Comparison of ENCODE assay signal across 11 cellular contexts in the genomic region with DNA sequence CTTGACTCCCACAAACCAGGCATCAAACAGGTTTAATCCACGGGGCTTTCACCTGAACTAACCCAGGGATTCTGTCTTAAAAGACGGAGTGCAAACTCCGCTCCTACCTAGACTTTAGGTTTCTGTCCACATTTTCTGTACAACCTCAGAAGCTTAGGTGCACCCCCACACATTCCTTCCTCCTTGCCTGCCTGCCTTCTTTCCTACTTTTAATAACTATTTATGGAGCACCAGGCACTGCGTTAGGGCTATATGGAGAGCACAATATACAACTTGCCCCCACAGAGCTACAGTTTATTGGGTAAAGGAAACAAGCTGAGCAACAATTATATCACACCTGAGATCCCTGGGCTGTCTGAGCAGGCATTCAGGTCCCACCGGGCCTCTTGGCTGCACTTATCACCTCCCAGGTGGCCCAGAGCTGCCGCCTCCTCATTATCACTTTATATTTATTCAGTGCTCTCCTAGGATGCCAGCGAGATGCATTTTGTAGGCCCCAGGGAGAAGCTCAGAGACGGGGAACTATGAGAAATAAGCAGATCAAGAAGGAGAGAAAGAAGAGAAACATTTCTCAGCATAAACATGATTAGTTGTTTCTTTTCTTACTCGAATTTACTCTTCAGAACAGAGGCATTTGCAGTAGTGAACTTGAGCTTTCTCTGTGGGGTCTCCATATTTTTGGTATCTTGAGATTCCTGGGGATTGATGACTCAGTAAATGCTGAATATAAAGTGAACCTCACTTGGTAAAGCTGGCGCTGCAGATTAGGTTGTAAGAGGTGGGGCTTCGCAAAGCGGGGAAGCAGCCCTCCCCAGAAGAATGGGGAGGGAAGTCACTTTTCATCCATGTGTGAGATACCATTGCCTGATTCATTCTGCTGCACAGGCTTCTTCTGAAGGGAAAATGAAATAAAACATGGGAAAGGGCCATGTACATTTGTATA.
DNase-seq lines count a peak whose midpoint lies in the region; TF ChIP-seq lines count a peak whose summit lies in the region.
"Had no signal": no experiment of that assay in that cellular context is flagged by ENCODE, and none has a peak within 500 bp of the region (broad histone marks: within the 10 kb centered on the region; RNA-seq: fewer than 3 reads in every experiment).

No MANE protein-coding gene starts in this region.

- H3K36me3 ChIP-seq in HUES64 (ENCODE audit: insufficient read depth, low read length) (no peaks in the 10 kb centered on the region), NT2/D1 (ENCODE audit: insufficient read depth, insufficient read length, low read length) (no peaks in the 10 kb centered on the region), neural cell (ENCODE audit: insufficient read depth, low read length) (no peaks in the 10 kb centered on the region)
- H3K36me3 ChIP-seq: WERI-Rb-1 had no signal

- H3K27ac ChIP-seq in HUES64 (ENCODE audit: low read depth, low read length) (peak overlapping the region; percentile 7; the same call in 1 of the 2 replicates), neural cell (ENCODE audit: low read length) (peak overlapping the region; percentile 26)
- H3K27ac ChIP-seq: foreskin keratinocyte, WERI-Rb-1 had no signal

- no peaks in the 10 kb centered on the region for H3K36me3 Mint-ChIP-seq in activated T-helper 2 cell treated with anti-CD3 and anti-CD28 coated beads, Interferon-gamma antibody, Interleukin-2, Interleukin-4, amounts not matched to agents 10 μg/mL and 5 μg/mL and 100 μg/mL, durations not matched to agents 14 hours and 24 hours and 36 hours (ENCODE audit: low read depth)
- H3K36me3 Mint-ChIP-seq: naive B cell had no signal

- intact Hi-C loops in lower leg skin (cut with DNase I; ENCODE audit: low total_unique reads) = loop anchor here (2.0 to 10.0 kb wide), 2 partner anchors 186 to 380 kb away; no protein-coding TSS in a partner anchor
- intact Hi-C loops in activated T-helper 2 cell treated with anti-CD3 and anti-CD28 coated beads, Interferon-gamma antibody, Interleukin-2, Interleukin-4, amounts not matched to agents 10 μg/mL and 5 μg/mL and 100 μg/mL, durations not matched to agents 14 hours and 24 hours and 36 hours (cut with micrococcal nuclease) = loop anchor here (1.0 to 10.0 kb wide), 4 partner anchors 30 to 377 kb away; no protein-coding TSS in a partner anchor

- H3K4me1 ChIP-seq in HUES64 (ENCODE audit: insufficient read depth, low read length) = peaks cover 29% of the 10 kb centered on the region
- H3K4me1 ChIP-seq in NT2/D1 (ENCODE audit: insufficient read depth, insufficient read length) = peaks cover 7% of the 10 kb centered on the region

- H3K9ac ChIP-seq in HUES64 (ENCODE audit: low read depth, low read length) (no peak overlapping the region), NT2/D1 (ENCODE audit: insufficient read length, low read depth) (peak overlapping the region; percentile 5), neural cell (ENCODE audit: low read length) (no peak overlapping the region)

- H2AFZ ChIP-seq in neural cell (ENCODE audit: low read depth, low read length) = no peak overlapping the region

- H3K9me3 ChIP-seq in HUES64 (ENCODE audit: insufficient read depth, low read depth, low read length) = no peaks in the 10 kb centered on the region
- no peaks in the 10 kb centered on the region for H3K9me3 ChIP-seq in NT2/D1 (ENCODE audit: insufficient read depth, low read length)
- H3K9me3 ChIP-seq in neural cell (ENCODE audit: low read length) = no peaks in the 10 kb centered on the region

- no peak for DNase-seq in NT2/D1 (ENCODE audit: low read depth, low spot score)
- DNase-seq in choroid plexus epithelial cell (ENCODE audit: low read depth) = peak; percentile 73
- DNase-seq in NCI-H187 treated with DMSO at 0.1 percent for 48 hours (lab: John Stamatoyannopoulos, UW) = no peak
- DNase-seq in lower leg skin (ENCODE audit: low spot score in 2 of 2) = no peak
- DNase-seq in anterior cingulate cortex (lab: John Stamatoyannopoulos, UW) = no peak
- DNase-seq in activated T-helper 2 cell treated with anti-CD3 and anti-CD28 coated beads, Interferon-gamma antibody, Interleukin-2, Interleukin-4, amounts not matched to agents 10 μg/mL and 5 μg/mL and 100 μg/mL, durations not matched to agents 14 hours and 24 hours and 36 hours (ENCODE audit: low spot score) = no peak
- DNase-seq: naive B cell had no signal

- H3K79me2 ChIP-seq in neural cell (replicated peaks; ENCODE audit: insufficient read depth, low read length) = no peaks in the 10 kb centered on the region

- peaks cover 38% of the 10 kb centered on the region for H3K4me1 Mint-ChIP-seq in activated T-helper 2 cell treated with anti-CD3 and anti-CD28 coated beads, Interferon-gamma antibody, Interleukin-2, Interleukin-4, amounts not matched to agents 10 μg/mL and 5 μg/mL and 100 μg/mL, durations not matched to agents 14 hours and 24 hours and 36 hours (ENCODE audit: low read depth)

- H3K4me3 ChIP-seq in HUES64 (ENCODE audit: low read length) (no peak overlapping the region), NT2/D1 (ENCODE audit: insufficient read length, low read depth) (no peak overlapping the region), choroid plexus epithelial cell (ENCODE audit: low read depth, low read length) (no peak overlapping the region), neural cell (ENCODE audit: low read length) (peak overlapping the region; percentile 40), lower leg skin (ENCODE audit: low read depth, poor library complexity, severe bottlenecking) (no peak overlapping the region)

- no peak overlapping the region for H3K27ac Mint-ChIP-seq in activated T-helper 2 cell treated with anti-CD3 and anti-CD28 coated beads, Interferon-gamma antibody, Interleukin-2, Interleukin-4, amounts not matched to agents 10 μg/mL and 5 μg/mL and 100 μg/mL, durations not matched to agents 14 hours and 24 hours and 36 hours

- no peak overlapping the region for H3K4me3 Mint-ChIP-seq in activated T-helper 2 cell treated with anti-CD3 and anti-CD28 coated beads, Interferon-gamma antibody, Interleukin-2, Interleukin-4, amounts not matched to agents 10 μg/mL and 5 μg/mL and 100 μg/mL, durations not matched to agents 14 hours and 24 hours and 36 hours (ENCODE audit: low read depth)
- H3K4me3 Mint-ChIP-seq: naive B cell had no signal

- no peak for TF ChIP-seq CTCF in choroid plexus epithelial cell (conservative IDR thresholded peaks at IDR 0.05; ENCODE audit: low read depth, low read length)
- TF ChIP-seq CTCF in neural cell (IDR thresholded peaks at IDR 0.05; ENCODE audit: poor library complexity, severe bottlenecking) = no peak
- TF ChIP-seq CTCF in lower leg skin (IDR thresholded peaks at IDR 0.05) = no peak

- no peak for TF ChIP-seq RAD21 in neural cell (conservative IDR thresholded peaks at IDR 0.05)

- H3K9me2 ChIP-seq in neural cell (ENCODE audit: insufficient read depth, low read length) = no peaks in the 10 kb centered on the region

- peaks cover 5% of the 10 kb centered on the region for H3K27me3 Mint-ChIP-seq in activated T-helper 2 cell treated with anti-CD3 and anti-CD28 coated beads, Interferon-gamma antibody, Interleukin-2, Interleukin-4, amounts not matched to agents 10 μg/mL and 5 μg/mL and 100 μg/mL, durations not matched to agents 14 hours and 24 hours and 36 hours (ENCODE audit: low read depth)
- H3K27me3 Mint-ChIP-seq: naive B cell had no signal

- H3F3A ChIP-seq in neural cell (ENCODE audit: insufficient read depth, low read length, poor library complexity, severe bottlenecking) = no peaks in the 10 kb centered on the region

- H3K27me3 ChIP-seq in HUES64 (ENCODE audit: insufficient read depth, low read length) (no peaks in the 10 kb centered on the region), NT2/D1 (ENCODE audit: insufficient read depth, insufficient read length) (no peaks in the 10 kb centered on the region), neural cell (ENCODE audit: insufficient read depth, low read depth, low read length) (no peaks in the 10 kb centered on the region)
- H3K27me3 ChIP-seq: foreskin keratinocyte had no signal

- no peaks in the 10 kb centered on the region for H4K20me1 ChIP-seq in neural cell (ENCODE audit: insufficient read depth)

- H3K9me3 Mint-ChIP-seq in activated T-helper 2 cell treated with anti-CD3 and anti-CD28 coated beads, Interferon-gamma antibody, Interleukin-2, Interleukin-4, amounts not matched to agents 10 μg/mL and 5 μg/mL and 100 μg/mL, durations not matched to agents 14 hours and 24 hours and 36 hours = no peaks in the 10 kb centered on the region
- H3K9me3 Mint-ChIP-seq: naive B cell had no signal

- TF ChIP-seq EP300 in neural cell (conservative IDR thresholded peaks at IDR 0.05; ENCODE audit: poor library complexity, severe bottlenecking) = no peak

- no peak for TF ChIP-seq POLR2A in lower leg skin (IDR thresholded peaks at IDR 0.05)

- WGBS in HUES64 = 44% methylated on average over 12 of the region's 12 CpGs
- 72 to 77% methylated on average over 12 of the region's 12 CpGs for WGBS in lower leg skin, 2 donors

- H3K4me2 ChIP-seq in neural cell (ENCODE audit: low read length) = peak overlapping the region; percentile 17

TF ChIP-seq in neural cell, 6 proteins besides CTCF, POLR2A, EP300 and RAD21 (continues in another document):
- TF ChIP-seq MXI1 (conservative IDR thresholded peaks at IDR 0.05; ENCODE audit: poor library complexity, severe bottlenecking) = no peak
- no peak for TF ChIP-seq POLR2AphosphoS5 (IDR thresholded peaks at IDR 0.05)
- TF ChIP-seq SMC3 (conservative IDR thresholded peaks at IDR 0.05; ENCODE audit: poor library complexity) = no peak
- no peak for TF ChIP-seq TAF1 (IDR thresholded peaks at IDR 0.05; ENCODE audit: low read depth)
